In genomic region chr20:43799150-43799711, GRCh38 we compare ENCODE assay signal across 1 cellular context.
TF ChIP-seq lines count a peak whose summit lies in the region.

No MANE protein-coding gene starts in this region.

TF ChIP-seq in GM23338, 12 proteins besides CTCF, POLR2A, EP300 and RAD21 (continued from another document):
- TF ChIP-seq ZNF462 (CRISPR knock-in tag; IDR thresholded peaks at IDR 0.05) (no peak), ZNF331 (CRISPR knock-in tag; IDR thresholded peaks at IDR 0.05; ENCODE audit: low read depth) (no peak)
